Comparison of ENCODE assay signal across 8 cellular contexts in the genomic region with DNA sequence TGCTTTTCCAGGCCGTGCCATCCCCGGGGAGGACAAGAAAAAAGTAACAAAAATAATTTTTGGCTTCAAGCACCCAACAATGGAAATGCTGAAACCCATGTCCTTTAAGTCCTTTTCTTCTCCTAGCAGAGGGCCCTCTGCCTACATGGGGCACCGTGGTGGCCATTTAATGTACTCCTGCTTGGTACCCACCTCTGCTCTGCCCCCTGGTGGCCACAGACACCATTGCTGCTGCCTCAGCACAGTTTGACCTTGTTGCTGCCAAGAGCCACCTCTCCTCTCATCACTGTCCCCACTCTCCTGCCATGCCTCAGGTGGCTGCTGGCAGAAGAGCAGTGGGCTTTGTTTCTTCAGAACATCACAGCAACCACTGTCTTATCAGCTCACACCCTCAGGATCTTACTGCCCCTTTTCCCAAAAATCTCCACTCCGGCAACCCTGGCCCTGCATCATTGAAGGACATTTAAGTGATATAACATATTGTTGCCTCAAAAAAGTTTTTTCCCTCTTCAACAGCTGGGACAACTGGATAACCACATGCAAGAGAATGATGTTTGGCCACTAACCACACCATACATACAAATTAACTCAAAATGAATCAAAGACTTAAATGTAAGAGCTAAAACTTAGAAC. TPM values are rescaled to one million over a fixed set of nuclear protein-coding genes. Genes with fewer than 3 reads are reported as not detected.
DNase-seq lines count a peak whose midpoint lies in the region; ATAC-seq, FAIRE-seq and TF ChIP-seq lines count a peak whose summit lies in the region.

No MANE protein-coding gene starts in this region.

- POLR2A ChIA-PET in activated CD4-positive, alpha-beta T cell treated with anti-CD3 and anti-CD28 coated beads, Interleukin-2, amount 10 ng/mL, durations not matched to agents 7 days and 5 days (lab: Charles Lee), result interaction anchor here (0.7 kb wide), 1 partner anchor 42 kb away, joined by 3 read pairs; no protein-coding TSS in a partner anchor

- H3K4me1 ChIP-seq in right lobe of liver, result no peaks in the 10 kb centered on the region

- TF ChIP-seq POLR2A in right lobe of liver (IDR thresholded peaks at IDR 0.05), result no peak

- no peaks in the 10 kb centered on the region for H3K27me3 ChIP-seq in right lobe of liver

- H3K4me1 Mint-ChIP-seq in activated CD4-positive, alpha-beta T cell treated with anti-CD3 and anti-CD28 coated beads, Interleukin-2, amount 10 ng/mL, durations not matched to agents 7 days and 5 days, result peaks cover 39% of the 10 kb centered on the region

- FAIRE-seq in GM18507 (lab: Jason Lieb, UNC), result peak; percentile 91

- DNase-seq in A172 (ENCODE audit: low spot score) (peak; percentile 77), GM18507 (ENCODE audit: extremely low spot score, insufficient read length, low read depth) (peak; percentile 42), NCI-H69 (lab: John Stamatoyannopoulos, UW) (peak; percentile 88), coronary artery (ENCODE audit: low spot score) (peak; percentile 90), right lobe of liver (peak; percentile 87 to 90 (median 89))
- DNase-seq in activated CD4-positive, alpha-beta T cell treated with anti-CD3 and anti-CD28 coated beads, Interleukin-2, amount 10 ng/mL, durations not matched to agents 7 days and 5 days, result peak; percentile 87
- peak; percentile 68 to 72 (median 71) for DNase-seq in stimulated activated CD4-positive, alpha-beta T cell treated with anti-CD3 and anti-CD28 coated beads, TNF-alpha, amount 100 ng/mL, for 4 hours (ENCODE audit: low read depth in 3 of 3)

- H3K27me3 Mint-ChIP-seq in activated CD4-positive, alpha-beta T cell treated with anti-CD3 and anti-CD28 coated beads, Interleukin-2, amount 10 ng/mL, durations not matched to agents 7 days and 5 days, result peaks cover 2% of the 10 kb centered on the region

- no peaks in the 10 kb centered on the region for H3K36me3 ChIP-seq in right lobe of liver

- H3K4me3 Mint-ChIP-seq in activated CD4-positive, alpha-beta T cell treated with anti-CD3 and anti-CD28 coated beads, Interleukin-2, amount 10 ng/mL, durations not matched to agents 7 days and 5 days, result no peak overlapping the region

- H3K4me3 ChIP-seq in coronary artery, result no peak overlapping the region
- H3K4me3 ChIP-seq in right lobe of liver, result no peak overlapping the region

- no peaks in the 10 kb centered on the region for H3K9me3 Mint-ChIP-seq in activated CD4-positive, alpha-beta T cell treated with anti-CD3 and anti-CD28 coated beads, Interleukin-2, amount 10 ng/mL, durations not matched to agents 7 days and 5 days

- peak; percentile 77 for TF ChIP-seq CTCF in coronary artery (IDR thresholded peaks at IDR 0.05)
- peak; percentile 96 to 99 (median 98) for TF ChIP-seq CTCF in right lobe of liver (IDR thresholded peaks at IDR 0.05)

- CTCF ChIA-PET in activated CD4-positive, alpha-beta T cell treated with anti-CD3 and anti-CD28 coated beads, Interleukin-2, amount 10 ng/mL, durations not matched to agents 7 days and 5 days (lab: Charles Lee), result interaction anchor here (0.9 to 1.9 kb wide), 5 partner anchors 11 to 260 kb away, joined by 3 to 17 read pairs (median 3); a partner anchor contains a TSS

- H3K9me3 ChIP-seq in right lobe of liver, result no peaks in the 10 kb centered on the region

- peak overlapping the region; percentile 24 to 54 for H3K27ac ChIP-seq in coronary artery
- no peak overlapping the region for H3K27ac ChIP-seq in right lobe of liver

- peak; percentile 86 for ATAC-seq in HG03342 (IDR thresholded peaks at IDR 0.05; ENCODE audit: unreplicated experiment)
- ATAC-seq in right lobe of liver, result peak; percentile 99

- H3K36me3 Mint-ChIP-seq in activated CD4-positive, alpha-beta T cell treated with anti-CD3 and anti-CD28 coated beads, Interleukin-2, amount 10 ng/mL, durations not matched to agents 7 days and 5 days (ENCODE audit: low read depth), result no peaks in the 10 kb centered on the region

- WGBS in right lobe of liver (ENCODE audit: insufficient coverage, low coverage, low lambda C conversion rate, missing lambda C conversion rate), result 35% methylated on average over 4 of the region's 4 CpGs

- H3K27ac Mint-ChIP-seq in activated CD4-positive, alpha-beta T cell treated with anti-CD3 and anti-CD28 coated beads, Interleukin-2, amount 10 ng/mL, durations not matched to agents 7 days and 5 days, result no peak overlapping the region

- intact Hi-C loops in right lobe of liver (cut with DNase I), result loop anchor here in 1 of 2 donors (10.0 kb wide), 1 partner anchor 291 kb away; no protein-coding TSS in a partner anchor

RNA-seq across cellular contexts. Expression of a gene that starts 12.9 kb away (rescaled TPM):
- total RNA-seq in A172 (2014; rRNA removed; shearing (Covaris generic)), result 1.7 and 7.2 TPM in 2 replicates
- 10 to 100 TPM in 1 of 2 experiments, 1 to 10 TPM in 1; 10.0 to 10.2 TPM for total RNA-seq in activated CD4-positive, alpha-beta T cell treated with anti-CD3 and anti-CD28 coated beads, Interleukin-2, amount 10 ng/mL, durations not matched to agents 7 days and 5 days
- total RNA-seq in right lobe of liver, result 1 to 10 TPM in 3 of 6 experiments, under 1 TPM in 3; 0.86 to 1.9 (median 1.0) TPM

Comparison
In these comparisons a context has a peak if more than half of its experiments do, and no peak if none do; other contexts are left out.
1. H3K27ac ChIP-seq: peak in coronary artery (2 of 2); none in right lobe of liver (0 of 3).
2. Peak in every context shown above with its lines, with median percentiles within 50 percentile points of each other: DNase-seq.